Comparison of ENCODE assay signal across 17 cellular contexts in the genomic region with DNA sequence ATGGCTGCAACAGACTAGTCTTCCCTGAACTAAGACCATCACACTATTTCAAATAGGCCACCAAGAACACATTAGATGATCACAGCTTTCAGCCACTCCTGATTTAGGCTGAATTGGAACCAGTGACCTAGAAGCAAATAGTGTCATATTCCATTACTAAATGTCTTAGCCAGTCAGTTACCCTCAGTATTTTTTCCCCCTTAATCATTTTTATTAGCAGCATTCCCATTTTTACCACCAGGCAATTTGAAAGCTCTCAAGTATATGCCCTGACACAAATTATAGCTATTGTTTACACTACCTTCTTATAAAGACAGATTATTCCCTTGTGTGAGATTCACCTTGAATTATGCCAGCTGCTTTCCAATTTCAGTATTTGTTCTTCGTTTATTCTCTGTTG.
A peak's percentile ranks its signal among the peaks of the same experiment; 100 is the strongest.
DNase-seq lines count a peak whose midpoint lies in the region; ATAC-seq and TF ChIP-seq lines count a peak whose summit lies in the region.
"Had no signal": no experiment of that assay in that cellular context is flagged by ENCODE, and none has a peak within 500 bp of the region (broad histone marks: within the 10 kb centered on the region; RNA-seq: fewer than 3 reads in every experiment).

No MANE protein-coding gene starts in this region.

- no peak overlapping the region for H3K4me3 Mint-ChIP-seq in GM23338
- H3K4me3 Mint-ChIP-seq: CD4-positive, alpha-beta T cell had no signal

- H3K9me2 ChIP-seq in GM23338 (ENCODE audit: insufficient read depth) = peaks cover 20% of the 10 kb centered on the region

- H3K36me3 ChIP-seq in GM23338 (ENCODE audit: insufficient read depth) (no peaks in the 10 kb centered on the region), left lung (no peaks in the 10 kb centered on the region)
- H3K36me3 ChIP-seq: HAP-1 had no signal

- DNase-seq in GM23338 (ENCODE audit: low spot score) = no peak
- peak; percentile 58 for DNase-seq in NCI-H187 treated with DMSO at 0.1 percent for 48 hours (lab: John Stamatoyannopoulos, UW)
- DNase-seq in NCI-H2227 treated with DMSO at 0.1 percent for 48 hours (lab: John Stamatoyannopoulos, UW) = peak; percentile 90
- no peak for DNase-seq in left lung
- no peak for DNase-seq in stimulated activated CD4-positive, alpha-beta T cell treated with anti-CD3 and anti-CD28 coated beads, Interleukin-1b, Interleukin-23, amount 100 ng/mL, for 48 hours
- no peak for DNase-seq in DMS 273 treated with DMSO at 0.1 percent for 48 hours (lab: John Stamatoyannopoulos, UW)
- DNase-seq: AML-193; Caco-2; CD4-positive, alpha-beta T cell; DND-41; EL had no signal

- H3K9me3 Mint-ChIP-seq in GM23338 = 0 out of 3 replicates have a peak, but pooled peaks cover 6% of the 10 kb centered on the region

- H3K4me1 Mint-ChIP-seq in GM23338 = peaks cover 3% of the 10 kb centered on the region; the same call in 1 of the 3 replicates

- H2AFZ ChIP-seq in GM23338 = peak overlapping the region; percentile 34

- no peak for TF ChIP-seq CTCF in 22Rv1 (IDR thresholded peaks at IDR 0.05)
- TF ChIP-seq CTCF in GM23338 (conservative IDR thresholded peaks at IDR 0.05; ENCODE audit: low read depth in 2 of 2) = no peak
- no peak for TF ChIP-seq CTCF in left lung (IDR thresholded peaks at IDR 0.05)

- H3K4me2 ChIP-seq in GM23338 = no peak overlapping the region
- H3K4me2 ChIP-seq: A549 had no signal

- H3K79me2 ChIP-seq in GM23338 (replicated peaks; ENCODE audit: insufficient read depth) = no peaks in the 10 kb centered on the region

- H3K27ac ChIP-seq in 22Rv1 = peak overlapping the region; percentile 31
- no peak overlapping the region for H3K27ac ChIP-seq in GM23338 (ENCODE audit: low read depth)
- no peak overlapping the region for H3K27ac ChIP-seq in left lung
- H3K27ac ChIP-seq: A549, C4-2B, HL-60 had no signal

- intact Hi-C loops in left lung (cut with DNase I) = no loop called here

- peaks cover 9% of the 10 kb centered on the region; the same call in 2 of the 3 replicates for H3K36me3 Mint-ChIP-seq in GM23338 (ENCODE audit: low read depth)

- H3K27ac Mint-ChIP-seq in GM23338 = no peak overlapping the region
- H3K27ac Mint-ChIP-seq: CD4-positive, alpha-beta T cell had no signal

- peaks cover 0 to 11% of the 10 kb centered on the region in 2 donors for H3K9me3 ChIP-seq in left lung
- H3K9me3 ChIP-seq: A549, Caco-2, HAP-1 had no signal

- no peaks in the 10 kb centered on the region for H4K20me1 ChIP-seq in GM23338 (replicated peaks; ENCODE audit: insufficient read depth)

- H3F3A ChIP-seq in GM23338 (replicated peaks; ENCODE audit: low read depth) = no peaks in the 10 kb centered on the region

- no peaks in the 10 kb centered on the region for H3K4me1 ChIP-seq in GM23338 (ENCODE audit: insufficient read depth)
- no peaks in the 10 kb centered on the region for H3K4me1 ChIP-seq in left lung
- H3K4me1 ChIP-seq: A549, Caco-2, HAP-1 had no signal

- H3K27me3 Mint-ChIP-seq in GM23338 (ENCODE audit: insufficient read depth, low read depth, poor library complexity) = no peaks in the 10 kb centered on the region
- H3K27me3 Mint-ChIP-seq: CD4-positive, alpha-beta T cell had no signal

- ATAC-seq in GM23338 = no peak
- no peak for ATAC-seq in left lung
- ATAC-seq: A549, GM12878 had no signal

- H3K27me3 ChIP-seq in GM23338 (ENCODE audit: insufficient read depth) (no peaks in the 10 kb centered on the region), left lung (no peaks in the 10 kb centered on the region)

- H3K4me3 ChIP-seq in GM23338 (no peak overlapping the region), left lung (no peak overlapping the region)
- H3K4me3 ChIP-seq: A549, GM12878, HAP-1 had no signal

TF ChIP-seq in GM23338, 12 proteins besides CTCF, POLR2A, EP300 and RAD21:
- no peak for TF ChIP-seq ZNF331 (CRISPR knock-in tag; IDR thresholded peaks at IDR 0.05; ENCODE audit: low read depth)
- TF ChIP-seq CREB1 (CRISPR knock-in tag; IDR thresholded peaks at IDR 0.05; ENCODE audit: low read depth) = no peak
- no peak for TF ChIP-seq JUNB (IDR thresholded peaks at IDR 0.05; ENCODE audit: unreplicated experiment)

Comparison
In these comparisons a context has a peak if more than half of its experiments do, and no peak if none do; other contexts are left out.
1. DNase-seq: peak in NCI-H187 treated with DMSO at 0.1 percent for 48 hours (single experiment) and NCI-H2227 treated with DMSO at 0.1 percent for 48 hours (single experiment); none in GM23338 (single experiment), left lung (0 of 2), stimulated activated CD4-positive, alpha-beta T cell treated with anti-CD3 and anti-CD28 coated beads, Interleukin-1b, Interleukin-23, amount 100 ng/mL, for 48 hours (single experiment) and DMS 273 treated with DMSO at 0.1 percent for 48 hours (single experiment).